ENCODE assay signal across 8 cellular contexts in genomic region chr2:111883661-111884591, GRCh38. TPM values are rescaled to one million over a fixed set of nuclear protein-coding genes. Genes with fewer than 3 reads are reported as not detected.
DNase-seq lines count a peak whose midpoint lies in the region; FAIRE-seq and TF ChIP-seq lines count a peak whose summit lies in the region.

ANAPC1 (minus strand) TSS chr2:111884193; CDS start chr2:111880825, 3,368 bp downstream.

- H3K9me3 ChIP-seq in Loucy (ENCODE audit: insufficient read depth, low read depth, low read length) (no peaks in the 10 kb centered on the region), SJSA1 (replicated peaks) (no peaks in the 10 kb centered on the region; the same call in 1 of the 2 replicates), neutrophil (no peaks in the 10 kb centered on the region)

- peaks cover 25% of the 10 kb centered on the region for H3K79me2 ChIP-seq in Loucy (ENCODE audit: insufficient read depth, low read length)

- H3K27me3 ChIP-seq in H7 (ENCODE audit: control insufficient read depth, insufficient read depth, low read length) = no peaks in the 10 kb centered on the region
- no peaks in the 10 kb centered on the region for H3K27me3 ChIP-seq in Loucy (ENCODE audit: insufficient read depth, low read length, poor library complexity, severe bottlenecking)
- H3K27me3 ChIP-seq in SJSA1 (replicated peaks) = no peaks in the 10 kb centered on the region; the same call in 1 of the 2 replicates
- H3K27me3 ChIP-seq in neutrophil = no peaks in the 10 kb centered on the region

- H3K27ac ChIP-seq in SJSA1 (peak within 1 kb of the TSS; percentile 56), neutrophil (peak within 1 kb of the TSS; percentile 59)

- H3F3A ChIP-seq in Loucy (ENCODE audit: low read depth) = peaks cover 6% of the 10 kb centered on the region; the same call in 1 of the 2 replicates

- peak within 1 kb of the TSS; percentile 72 for H3K9ac ChIP-seq in Loucy (ENCODE audit: low read depth, low read length, poor library complexity, severe bottlenecking)

- H3K9me2 ChIP-seq in Loucy (replicated peaks; ENCODE audit: low read depth, low read length) = no peaks in the 10 kb centered on the region

- peak within 1 kb of the TSS; percentile 97 for H3K4me2 ChIP-seq in Loucy (ENCODE audit: low read depth, low read length, poor library complexity, severe bottlenecking)

- H3K4me3 ChIP-seq in H7 (ENCODE audit: insufficient read depth, low read depth, low read length) (peak within 1 kb of the TSS; percentile 97), Loucy (ENCODE audit: low read length, poor library complexity, severe bottlenecking) (peak within 1 kb of the TSS; percentile 80), SJSA1 (peak within 1 kb of the TSS; percentile 94), neutrophil (ENCODE audit: low read depth in 1 of 2, low read length in 1 of 2) (peak within 1 kb of the TSS; percentile 58 to 83)

- DNase-seq in GDM1 (lab: John Stamatoyannopoulos, UW) (peak; percentile 84), H7 (peak; percentile 88), SJSA1 (ENCODE audit: low read depth in 1 of 2, low spot score in 2 of 2) (peak; percentile 81 to 83), frontal cortex (ENCODE audit: low spot score in 2 of 2) (peak; percentile 73 to 74)
- DNase-seq in activated gamma-delta T cell treated with anti-CD3 and anti-CD28 coated beads, Interleukin-2, amount 50 U/mL, for 16 hours (ENCODE audit: low read depth) = peak; percentile 78

- peak within 1 kb of the TSS; percentile 78 for H2AFZ ChIP-seq in Loucy (ENCODE audit: low read length)

- H3K36me3 ChIP-seq in H7 (replicated peaks; ENCODE audit: control insufficient read depth, insufficient read depth, low read length) (no peaks in the 10 kb centered on the region), Loucy (ENCODE audit: insufficient read depth, low read length) (no peaks in the 10 kb centered on the region), SJSA1 (peaks cover 6% of the 10 kb centered on the region), neutrophil (peaks cover 3% of the 10 kb centered on the region)

- TF ChIP-seq CTCF in Loucy (conservative IDR thresholded peaks at IDR 0.05; ENCODE audit: low read length) (no peak), neutrophil (IDR thresholded peaks at IDR 0.05) (no peak), subcutaneous adipose tissue (IDR thresholded peaks at IDR 0.05; ENCODE audit: low read depth) (no peak)

- peaks cover 5% of the 10 kb centered on the region for H4K20me1 ChIP-seq in Loucy (ENCODE audit: insufficient read depth, low read length, poor library complexity, severe bottlenecking)

- H3K4me1 ChIP-seq in Loucy (ENCODE audit: insufficient read depth, low read length, poor library complexity, severe bottlenecking) (peaks cover 8% of the 10 kb centered on the region), SJSA1 (replicated peaks) (no peaks in the 10 kb centered on the region; the same call in 1 of the 2 replicates), neutrophil (ENCODE audit: control insufficient read depth in 1 of 2, insufficient read depth in 1 of 2, low read depth in 1 of 2, low read length in 1 of 2) (peaks cover 10% of the 10 kb centered on the region in 2 experiments)

- FAIRE-seq in frontal cortex (lab: Jason Lieb, UNC) = no peak

RNA-seq across cellular contexts. Expression of gene ANAPC1, which starts in this region (rescaled TPM):
- 76.0 and 117 TPM in 2 replicates for total RNA-seq in H7 (2014; rRNA removed; shearing (Covaris generic))
- total RNA-seq in SJSA1 (2014; rRNA removed; shearing (Covaris generic)) = 47.9 and 52.6 TPM in 2 replicates
- 56.3 TPM for total RNA-seq in frontal cortex
- total RNA-seq in subcutaneous adipose tissue = 10 to 100 TPM; 39.3 to 53.5 (median 43.7) TPM

Comparison
In these comparisons a context has a peak if more than half of its experiments do, and no peak if none do; other contexts are left out.
1. Peak in every context shown above with its lines: DNase-seq, H3K4me3 ChIP-seq and H3K27ac ChIP-seq.